8 cellular contexts compared by ENCODE assay signal in the genomic region with DNA sequence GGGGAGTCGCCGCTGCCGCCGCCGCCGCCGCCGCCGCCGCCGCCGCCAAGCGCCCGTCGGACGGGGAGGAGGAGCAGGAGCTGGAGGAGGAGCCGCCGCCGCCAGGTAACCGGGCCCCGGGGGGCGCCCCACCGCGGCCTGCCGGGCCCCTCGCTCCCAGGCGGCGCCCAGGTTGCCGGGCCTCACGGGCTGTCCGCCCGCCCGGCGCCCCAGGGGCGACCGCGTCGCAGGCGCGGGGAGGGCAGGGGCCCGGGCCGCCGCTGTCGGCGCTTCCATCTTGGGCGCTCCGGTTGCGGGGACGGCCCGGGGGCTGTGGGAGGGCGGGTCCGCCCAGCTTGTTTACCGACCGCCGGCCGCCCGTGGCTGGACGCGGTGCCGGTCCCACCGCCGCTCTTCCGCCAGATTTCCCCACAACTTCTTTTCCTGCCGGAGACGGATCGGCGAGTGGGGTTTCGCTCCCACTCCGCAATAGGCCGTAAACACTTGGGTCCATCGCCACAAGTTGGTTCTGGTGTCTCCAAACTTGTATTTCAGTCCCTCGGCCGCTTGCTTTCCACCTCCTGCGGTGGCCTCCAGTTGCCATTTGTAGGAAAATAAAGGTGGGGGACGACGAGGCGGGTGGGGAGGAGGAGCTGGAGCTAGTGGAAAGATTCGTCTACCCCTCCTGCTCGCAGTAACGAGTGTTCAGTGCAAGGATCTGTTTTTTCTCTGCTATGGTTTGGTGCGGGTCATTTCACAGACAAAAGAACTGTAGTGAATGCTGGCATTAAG. TPM values are rescaled to one million over a fixed set of nuclear protein-coding genes. Genes with fewer than 3 reads are reported as not detected.
DNase-seq lines count a peak whose midpoint lies in the region; ATAC-seq and TF ChIP-seq lines count a peak whose summit lies in the region.

No MANE protein-coding gene starts in this region.

- no peaks in the 10 kb centered on the region for H3K9me2 ChIP-seq in DOHH2 (replicated peaks; ENCODE audit: control insufficient read depth, low read length)

- ATAC-seq in GM21528 (IDR thresholded peaks at IDR 0.05; ENCODE audit: low FRiP score, unreplicated experiment), result peak; percentile 42
- ATAC-seq in activated CD4-positive, alpha-beta T cell treated with anti-CD3 and anti-CD28 coated beads for 36 hours, result peak; percentile 28
- ATAC-seq in lung (ENCODE audit: insufficient read depth, low FRiP score), result no peak

- peak; percentile 63 for DNase-seq in KBM-7
- peak; percentile 60 for DNase-seq in activated CD4-positive, alpha-beta T cell treated with anti-CD3 and anti-CD28 coated beads for 36 hours
- peak; percentile 50 to 75 for DNase-seq in dermis microvascular lymphatic vessel endothelial cell (ENCODE audit: low read depth in 2 of 2)
- DNase-seq in lung (ENCODE audit: low spot score), result peak; percentile 49
- DNase-seq in stimulated activated CD8-positive, alpha-beta memory T cell treated with anti-CD3 and anti-CD28 coated beads, Interleukin-12 subunit alpha, Interleukin-12 subunit beta, amount 100 ng/mL, for 4 hours (ENCODE audit: low read depth), result peak; percentile 4
- DNase-seq in NCI-H446 (lab: John Stamatoyannopoulos, UW), result no peak

- H3F3A ChIP-seq in DOHH2 (ENCODE audit: control insufficient read depth, insufficient read depth), result 0 out of 2 replicates have a peak, but pooled peaks cover 2% of the 10 kb centered on the region

- peaks cover 18% of the 10 kb centered on the region for H4K20me1 ChIP-seq in DOHH2 (ENCODE audit: control insufficient read depth, insufficient read depth, low read depth, low read length)

- CTCF ChIA-PET in activated CD4-positive, alpha-beta T cell treated with anti-CD3 and anti-CD28 coated beads for 36 hours (lab: Charles Lee), result interaction anchor here (0.6 kb wide), 1 partner anchor 300 kb away, joined by 3 read pairs; no protein-coding TSS in a partner anchor

- POLR2A ChIA-PET in activated CD4-positive, alpha-beta T cell treated with anti-CD3 and anti-CD28 coated beads for 36 hours (lab: Charles Lee), result interaction anchor here (0.6 to 1.3 kb wide), 3 partner anchors 116 to 445 kb away, joined by 3 to 4 read pairs (median 3); a partner anchor contains a TSS

- H3K36me3 Mint-ChIP-seq in activated CD4-positive, alpha-beta T cell treated with anti-CD3 and anti-CD28 coated beads for 36 hours (ENCODE audit: low read depth), result peaks cover 2% of the 10 kb centered on the region

- no peaks in the 10 kb centered on the region for H3K27me3 Mint-ChIP-seq in activated CD4-positive, alpha-beta T cell treated with anti-CD3 and anti-CD28 coated beads for 36 hours

- peaks cover 63% of the 10 kb centered on the region for H3K79me2 ChIP-seq in DOHH2 (ENCODE audit: control insufficient read depth, low read length)

- intact Hi-C loops in activated CD4-positive, alpha-beta T cell treated with anti-CD3 and anti-CD28 coated beads for 36 hours (cut with DNase I, micrococcal nuclease), result loop anchor here (1.0 to 10.0 kb wide), 8 partner anchors 40 to 1765 kb away; a partner anchor contains a TSS

- peaks cover 2% of the 10 kb centered on the region; the same call in 1 of the 2 replicates for H3K36me3 ChIP-seq in DOHH2 (ENCODE audit: control insufficient read depth, low read length)
- H3K36me3 ChIP-seq in lung (ENCODE audit: control insufficient read depth in 2 of 2, insufficient read depth in 2 of 2, low read length in 2 of 2), result no peaks in the 10 kb centered on the region

- no peaks in the 10 kb centered on the region for H3K9me3 ChIP-seq in DOHH2 (ENCODE audit: control insufficient read depth, insufficient read depth, low read length)
- no peaks in the 10 kb centered on the region for H3K9me3 ChIP-seq in lung (ENCODE audit: control insufficient read depth in 2 of 2, insufficient read depth in 1 of 2, low read length in 1 of 2)

- WGBS in lung, 2 donors, result 1% methylated on average over 33 to 81 of the region's 81 CpGs

- TF ChIP-seq CTCF in DOHH2 (IDR thresholded peaks at IDR 0.05; ENCODE audit: low read depth, low read length, poor library complexity, severe bottlenecking), result no peak
- TF ChIP-seq CTCF in lung (IDR thresholded peaks at IDR 0.05; ENCODE audit: control extremely low read depth, extremely low read depth), result no peak

- H3K27ac ChIP-seq in DOHH2 (ENCODE audit: low read depth, low read length) (peak overlapping the region; percentile 17; the same call in 1 of the 2 replicates), lung (ENCODE audit: low read depth in 1 of 2, low read length in 1 of 2) (peak overlapping the region; percentile 94 to 100)

- H3K4me3 ChIP-seq in DOHH2 (ENCODE audit: low read length) (peak overlapping the region; percentile 100), lung (peak overlapping the region; percentile 96)

- in situ Hi-C loops in KBM-7 (cut with MboI; ENCODE audit: low pct_unique_long_range_greater_than_20kb, low sequenced_read_pairs), result no loop called here

- peak overlapping the region; percentile 93 for H3K27ac Mint-ChIP-seq in activated CD4-positive, alpha-beta T cell treated with anti-CD3 and anti-CD28 coated beads for 36 hours

- H3K4me2 ChIP-seq in DOHH2 (ENCODE audit: low read length), result peak overlapping the region; percentile 99

- H3K27me3 ChIP-seq in DOHH2 (ENCODE audit: control insufficient read depth, low read length), result peaks cover 3% of the 10 kb centered on the region; the same call in 1 of the 2 replicates
- no peaks in the 10 kb centered on the region for H3K27me3 ChIP-seq in lung (ENCODE audit: control insufficient read depth, insufficient read depth)

- peaks cover 22% of the 10 kb centered on the region for H3K4me1 ChIP-seq in DOHH2 (ENCODE audit: control insufficient read depth, low read length)
- peaks cover 2 to 22% of the 10 kb centered on the region in 2 donors for H3K4me1 ChIP-seq in lung (ENCODE audit: control insufficient read depth in 2 of 2, insufficient read depth in 2 of 2, low read length in 2 of 2)

- H3K4me1 Mint-ChIP-seq in activated CD4-positive, alpha-beta T cell treated with anti-CD3 and anti-CD28 coated beads for 36 hours, result peaks cover 35% of the 10 kb centered on the region

- H3K9me3 Mint-ChIP-seq in activated CD4-positive, alpha-beta T cell treated with anti-CD3 and anti-CD28 coated beads for 36 hours (ENCODE audit: low read depth), result no peaks in the 10 kb centered on the region

- H3K4me3 Mint-ChIP-seq in activated CD4-positive, alpha-beta T cell treated with anti-CD3 and anti-CD28 coated beads for 36 hours, result peak overlapping the region; percentile 92

RNA-seq across cellular contexts. Expression of a gene that starts 24.6 kb away (rescaled TPM):
- total RNA-seq in activated CD4-positive, alpha-beta T cell treated with anti-CD3 and anti-CD28 coated beads for 36 hours, result 10 to 100 TPM in 1 of 2 experiments, 1 to 10 TPM in 1; 8.4 to 10.4 TPM
- total RNA-seq in dermis microvascular lymphatic vessel endothelial cell (15.1 and 19.7 TPM in 2 replicates), lung (10 to 100 TPM; 13.6 to 45.5 TPM)
- 1 to 10 TPM; 6.3 to 8.0 TPM for polyA plus RNA-seq in lung

Comparison
In these comparisons a context has a peak if more than half of its experiments do, and no peak if none do; other contexts are left out.
1. DNase-seq: peak in KBM-7 (single experiment), activated CD4-positive, alpha-beta T cell treated with anti-CD3 and anti-CD28 coated beads for 36 hours (single experiment), dermis microvascular lymphatic vessel endothelial cell (2 of 2), lung (single experiment) and stimulated activated CD8-positive, alpha-beta memory T cell treated with anti-CD3 and anti-CD28 coated beads, Interleukin-12 subunit alpha, Interleukin-12 subunit beta, amount 100 ng/mL, for 4 hours (single experiment); none in NCI-H446 (0 of 2).